In the genomic region with DNA sequence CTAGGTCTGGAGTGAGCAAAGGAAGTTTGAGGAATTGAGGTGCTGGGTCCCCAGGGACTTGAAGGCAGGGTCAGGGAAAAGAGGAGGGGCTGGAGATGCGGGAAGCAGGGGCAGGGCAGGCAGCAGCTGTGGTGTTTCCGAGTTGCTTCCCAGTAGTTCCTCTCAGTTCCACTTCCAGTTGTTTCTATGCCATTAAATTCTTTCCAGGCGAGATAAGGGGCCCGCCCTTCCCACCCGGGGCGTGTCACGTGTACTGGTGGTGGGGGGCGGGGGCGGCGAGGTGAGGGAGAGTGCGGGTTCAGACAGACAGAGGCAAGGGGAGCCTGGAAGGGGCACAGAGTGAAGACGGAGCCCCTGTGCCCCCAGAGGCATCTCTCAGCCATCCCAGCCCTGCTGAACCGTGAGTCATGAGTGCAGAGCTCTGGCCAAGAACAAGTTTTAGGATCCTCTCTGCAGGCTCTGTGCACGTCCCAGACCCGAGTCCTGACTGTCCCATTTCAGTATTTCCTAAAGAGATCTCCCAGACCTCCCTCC, we compare ENCODE assay signal across 10 cellular contexts. TPM values are rescaled to one million over a fixed set of nuclear protein-coding genes. Genes with fewer than 3 reads are reported as not detected.
DNase-seq lines count a peak whose midpoint lies in the region; ATAC-seq and TF ChIP-seq lines count a peak whose summit lies in the region.
"Had no signal": no experiment of that assay in that cellular context is flagged by ENCODE, and none has a peak within 500 bp of the region (broad histone marks: within the 10 kb centered on the region; RNA-seq: fewer than 3 reads in every experiment).

No MANE protein-coding gene starts in this region.

- no peaks in the 10 kb centered on the region for H3K9me3 ChIP-seq in BLaER1
- no peaks in the 10 kb centered on the region for H3K9me3 ChIP-seq in SK-N-SH
- H3K9me3 ChIP-seq in gastroesophageal sphincter: no peaks in the 10 kb centered on the region

- H3K27ac Mint-ChIP-seq in osteocyte (ENCODE audit: unreplicated experiment): peak overlapping the region; percentile 87

- H3K36me3 ChIP-seq in BLaER1 (peaks cover 15% of the 10 kb centered on the region), SK-N-SH (replicated peaks in 1 of 2; ENCODE audit: control insufficient read depth in 1 of 2, insufficient read depth in 2 of 2, low read length in 1 of 2) (no peaks in the 10 kb centered on the region), gastroesophageal sphincter (no peaks in the 10 kb centered on the region)

- POLR2A ChIA-PET in SK-N-SH (lab: Yijun Ruan, JAX): no interaction called here

- H3K36me3 Mint-ChIP-seq in osteocyte (ENCODE audit: unreplicated experiment): peaks cover 2% of the 10 kb centered on the region

- H3K9me3 Mint-ChIP-seq in osteocyte (ENCODE audit: unreplicated experiment): no peaks in the 10 kb centered on the region

- DNase-seq in SK-N-SH (peak; percentile 32), osteocyte (ENCODE audit: extremely low spot score, unreplicated experiment) (no peak), SKM-1 treated with dmso at 0.1 percent for 144 hours (lab: John Stamatoyannopoulos, UW; ENCODE audit: unreplicated experiment) (no peak), activated T-cell treated with anti-CD3 and anti-CD28 coated beads for 4 hours (no peak), T-helper 9 cell (no peak)
- DNase-seq: DND-41, MV-4-11 had no signal

- peak; percentile 74 for ATAC-seq in gastroesophageal sphincter
- no peak for ATAC-seq in HG03439 (IDR thresholded peaks at IDR 0.05; ENCODE audit: unreplicated experiment)

- no peak overlapping the region for H3K9ac ChIP-seq in BLaER1
- H3K9ac ChIP-seq in SK-N-SH: no peak overlapping the region

- no peaks in the 10 kb centered on the region for H3K9me2 ChIP-seq in SK-N-SH

- H3K79me2 ChIP-seq in SK-N-SH (ENCODE audit: insufficient read depth): no peaks in the 10 kb centered on the region

- CTCF ChIA-PET in SK-N-SH (lab: Yijun Ruan, JAX): interaction anchor here (0.8 to 2.4 kb wide), 4 partner anchors 9 to 11 kb away, joined by 5 to 16 read pairs (median 9); no protein-coding TSS in a partner anchor

- TF ChIP-seq CTCF in SK-N-SH (IDR thresholded peaks at IDR 0.05) (no peak), gastroesophageal sphincter (IDR thresholded peaks at IDR 0.05) (peak in 1 of 4 experiments; percentile 14), osteocyte (IDR thresholded peaks at IDR 0.05) (no peak)

- H3K4me3 ChIP-seq in BLaER1: no peak overlapping the region
- no peak overlapping the region for H3K4me3 ChIP-seq in SK-N-SH (ENCODE audit: low read depth in 2 of 2, low read length in 1 of 2)
- peak overlapping the region; percentile 18 to 54 for H3K4me3 ChIP-seq in gastroesophageal sphincter

- no peak for TF ChIP-seq EP300 in SK-N-SH (IDR thresholded peaks at IDR 0.05; ENCODE audit: borderline replicate concordance in 1 of 2, low read depth in 1 of 2, low read length in 1 of 2)
- no peak for TF ChIP-seq EP300 in gastroesophageal sphincter (IDR thresholded peaks at IDR 0.05)

- 4% methylated on average over 14 of the region's 15 CpGs for WGBS in SK-N-SH (ENCODE audit: low lambda C conversion rate)
- 0 to 12% methylated on average over 2 to 3 of the region's 15 CpGs for WGBS in gastroesophageal sphincter (ENCODE audit: low coverage in 1 of 2), 2 donors

- peak overlapping the region; percentile 16 for H3K4me3 Mint-ChIP-seq in osteocyte (ENCODE audit: unreplicated experiment)

- no peaks in the 10 kb centered on the region for H4K20me1 ChIP-seq in BLaER1
- no peaks in the 10 kb centered on the region for H4K20me1 ChIP-seq in SK-N-SH (ENCODE audit: insufficient read depth)

- H3K27ac ChIP-seq in BLaER1 (no peak overlapping the region), SK-N-SH (ENCODE audit: low read depth in 2 of 2, low read length in 1 of 2) (no peak overlapping the region), gastroesophageal sphincter (peak overlapping the region; percentile 23 to 86 (median 81))

- peaks cover 16% of the 10 kb centered on the region for H3F3A ChIP-seq in SK-N-SH (replicated peaks; ENCODE audit: insufficient read depth)

- H3K4me2 ChIP-seq in BLaER1: peak overlapping the region; percentile 67
- H3K4me2 ChIP-seq in SK-N-SH: peak overlapping the region; percentile 53; the same call in 1 of the 2 replicates

- peaks cover 45% of the 10 kb centered on the region for H3K4me1 Mint-ChIP-seq in osteocyte (ENCODE audit: unreplicated experiment)

- TF ChIP-seq POLR2A in gastroesophageal sphincter (IDR thresholded peaks at IDR 0.05): peak; percentile 35 to 41

- TF ChIP-seq RAD21 in SK-N-SH (IDR thresholded peaks at IDR 0.05; ENCODE audit: low read length): no peak

- peaks cover 32% of the 10 kb centered on the region for H3K4me1 ChIP-seq in BLaER1
- peaks cover 0 to 9% of the 10 kb centered on the region in 2 experiments; a peak in 3 of 4 replicates for H3K4me1 ChIP-seq in SK-N-SH (ENCODE audit: control insufficient read depth in 1 of 2, insufficient read depth in 2 of 2, low read depth in 1 of 2, low read length in 1 of 2)
- peaks cover 0 to 80% (median 60%) of the 10 kb centered on the region in 3 donors for H3K4me1 ChIP-seq in gastroesophageal sphincter

- no peak overlapping the region for H2AFZ ChIP-seq in SK-N-SH (ENCODE audit: low read depth)

- peaks cover 5% of the 10 kb centered on the region for H3K27me3 Mint-ChIP-seq in osteocyte (ENCODE audit: unreplicated experiment)

- H3K27me3 ChIP-seq in BLaER1 (no peaks in the 10 kb centered on the region), SK-N-SH (ENCODE audit: insufficient read depth) (peaks cover 7% of the 10 kb centered on the region), gastroesophageal sphincter (no peaks in the 10 kb centered on the region)

TF ChIP-seq in SK-N-SH, 30 proteins besides CTCF, POLR2A, EP300 and RAD21:
- no peak for TF ChIP-seq EZH2phosphoT487 (IDR thresholded peaks at IDR 0.05; ENCODE audit: borderline replicate concordance, low read depth)
- TF ChIP-seq JUND (IDR thresholded peaks at IDR 0.05): no peak
- peak; percentile 22; the same call in 1 of the 2 replicates for TF ChIP-seq FOSL2 (IDR thresholded peaks at IDR 0.05; ENCODE audit: borderline replicate concordance, low read depth)
- TF ChIP-seq USF1 (IDR thresholded peaks at IDR 0.05; ENCODE audit: borderline replicate concordance, low read depth): 0 out of 2 replicates have a peak, but pooled peaks have one; percentile 13

RNA-seq across cellular contexts. Expression of gene TNXB, which starts 1.0 kb away (rescaled TPM):
- 0.48 and 0.55 TPM in 2 replicates for polyA plus RNA-seq in SK-N-SH (2012; rRNA removed)
- polyA plus RNA-seq in SK-N-SH (2012; cell fraction: cytosol; rRNA removed): 0.07 and 0.13 TPM in 2 replicates
- polyA plus RNA-seq in SK-N-SH (2012; cell fraction: nucleus; rRNA removed): 1.5 and 1.7 TPM in 2 replicates
- total RNA-seq in gastroesophageal sphincter (100 to 1,000 TPM; 148 to 394 (median 190) TPM), osteocyte (13.1 and 13.9 TPM in 2 replicates)

RNA-seq across cellular contexts. Expression of gene ATF6B, which starts 19.9 kb away (rescaled TPM):
- polyA plus RNA-seq in SK-N-SH (2012; rRNA removed): 61.3 and 73.0 TPM in 2 replicates
- 24.6 and 34.3 TPM in 2 replicates for polyA plus RNA-seq in SK-N-SH (2012; cell fraction: cytosol; rRNA removed)
- 148 and 162 TPM in 2 replicates for polyA plus RNA-seq in SK-N-SH (2012; cell fraction: nucleus; rRNA removed)
- total RNA-seq in gastroesophageal sphincter (10 to 100 TPM; 13.3 to 26.9 (median 25.2) TPM), osteocyte (109 and 116 TPM in 2 replicates)

RNA-seq across cellular contexts. Expression of gene FKBPL, which starts 21.9 kb away (rescaled TPM):
- polyA plus RNA-seq in SK-N-SH (2012; rRNA removed): 2.7 and 3.5 TPM in 2 replicates
- 2.4 and 2.6 TPM in 2 replicates for polyA plus RNA-seq in SK-N-SH (2012; cell fraction: cytosol; rRNA removed)
- polyA plus RNA-seq in SK-N-SH (2012; cell fraction: nucleus; rRNA removed): 2.9 and 3.3 TPM in 2 replicates
- total RNA-seq in gastroesophageal sphincter: 1 to 10 TPM; 2.3 to 4.2 (median 3.7) TPM
- total RNA-seq in osteocyte: 5.3 and 7.5 TPM in 2 replicates

RNA-seq across cellular contexts. Expression of gene PRRT1, which starts 43.6 kb away (rescaled TPM):
- polyA plus RNA-seq in SK-N-SH (2012; rRNA removed): 1.2 and 1.5 TPM in 2 replicates
- polyA plus RNA-seq in SK-N-SH (2012; cell fraction: cytosol; rRNA removed): 0.72 and 1.2 TPM in 2 replicates
- 9.8 and 14.4 TPM in 2 replicates for polyA plus RNA-seq in SK-N-SH (2012; cell fraction: nucleus; rRNA removed)
- total RNA-seq in gastroesophageal sphincter: 1 to 10 TPM; 1.2 to 4.8 (median 3.1) TPM
- 1.2 and 2.1 TPM in 2 replicates for total RNA-seq in osteocyte

RNA-seq across cellular contexts. Expression of gene PPT2, which starts 45.8 kb away (rescaled TPM):
- polyA plus RNA-seq in SK-N-SH (2012; rRNA removed): 32.7 and 42.1 TPM in 2 replicates
- 20.3 and 24.4 TPM in 2 replicates for polyA plus RNA-seq in SK-N-SH (2012; cell fraction: cytosol; rRNA removed)
- 62.6 and 76.3 TPM in 2 replicates for polyA plus RNA-seq in SK-N-SH (2012; cell fraction: nucleus; rRNA removed)
- total RNA-seq in gastroesophageal sphincter: 100 to 1,000 TPM in 1 of 4 donors, 10 to 100 TPM in 3; 16.0 to 120 (median 25.5) TPM
- total RNA-seq in osteocyte: 40.8 and 45.5 TPM in 2 replicates

Comparison
In these comparisons a context has a peak if more than half of its experiments do, and no peak if none do; other contexts are left out.
1. H3K27ac ChIP-seq: peak in gastroesophageal sphincter (4 of 4); none in BLaER1 (single experiment) and SK-N-SH (0 of 2).
2. H3K4me3 ChIP-seq: peak in gastroesophageal sphincter (2 of 2); none in BLaER1 (single experiment) and SK-N-SH (0 of 2).
3. RNA of gene TNXB, which starts 1.0 kb away (total RNA-seq): 148 to 394 TPM in gastroesophageal sphincter; 13.1 to 13.9 TPM in osteocyte; every median in the first group is over 10 times any median in the second.